ENCODE assay signal across 11 cellular contexts in genomic region chr16:83992624-83993023, GRCh38. TPM values are rescaled to one million over a fixed set of nuclear protein-coding genes. Genes with fewer than 3 reads are reported as not detected.
A peak's percentile ranks its signal among the peaks of the same experiment; 100 is the strongest.
DNase-seq lines count a peak whose midpoint lies in the region; ATAC-seq, FAIRE-seq and TF ChIP-seq lines count a peak whose summit lies in the region.
"Had no signal": no experiment of that assay in that cellular context is flagged by ENCODE, and none has a peak within 500 bp of the region (broad histone marks: within the 10 kb centered on the region; RNA-seq: fewer than 3 reads in every experiment).

No MANE protein-coding gene starts in this region.

- H3K9me2 ChIP-seq in neural cell (ENCODE audit: insufficient read depth, low read length): no peaks in the 10 kb centered on the region

- no peak for TF ChIP-seq EP300 in neural cell (conservative IDR thresholded peaks at IDR 0.05; ENCODE audit: poor library complexity, severe bottlenecking)

- DNase-seq in OCI-M1 (lab: John Stamatoyannopoulos, UW): peak; percentile 35
- DNase-seq in fibroblast of peridontal ligament (ENCODE audit: extremely low read depth): peak; percentile 57
- no peak for DNase-seq in activated T-cell treated with anti-CD3 and anti-CD28 coated beads, Interleukin-2, amount 50 U/mL, for 48 hours
- DNase-seq in HTR-8/SVneo (ENCODE audit: insufficient read length, low spot score): no peak
- DNase-seq in small intestine: no peak
- DNase-seq: DMS153 had no signal

- no peak for TF ChIP-seq CTCF in neural cell (IDR thresholded peaks at IDR 0.05; ENCODE audit: poor library complexity, severe bottlenecking)

- peaks cover 44 to 51% (median 48%) of the 10 kb centered on the region in 10 experiments for H3K4me1 ChIP-seq in BLaER1 treated with 17β-estradiol and CSF1 and Interleukin-3, amounts not matched to agents 10 nM and 100 nM
- no peaks in the 10 kb centered on the region for H3K4me1 ChIP-seq in small intestine (ENCODE audit: control insufficient read depth in 2 of 2, insufficient read depth in 1 of 2, low read depth in 1 of 2, low read length in 1 of 2)

- TF ChIP-seq RAD21 in neural cell (conservative IDR thresholded peaks at IDR 0.05): no peak

- no peak overlapping the region for H3K4me3 ChIP-seq in BLaER1 treated with 17β-estradiol and CSF1 and Interleukin-3, amounts not matched to agents 10 nM and 100 nM
- H3K4me3 ChIP-seq in neural cell (ENCODE audit: low read length) (no peak overlapping the region), small intestine (ENCODE audit: low read depth in 1 of 2, low read length in 2 of 2) (no peak overlapping the region)
- H3K4me3 ChIP-seq: gastroesophageal sphincter had no signal

- 82 to 85% (median 83%) methylated on average over 6 of the region's 6 CpGs for WGBS in small intestine, 3 donors

- H3K9ac ChIP-seq in BLaER1 treated with 17β-estradiol and CSF1 and Interleukin-3, amounts not matched to agents 10 nM and 100 nM: no peak overlapping the region
- H3K9ac ChIP-seq in neural cell (ENCODE audit: low read length): no peak overlapping the region

- peak overlapping the region in 7 of 11 experiments; percentile 56 to 80 (median 74); a peak in 12 of 22 replicates for H3K27ac ChIP-seq in BLaER1 treated with 17β-estradiol and CSF1 and Interleukin-3, amounts not matched to agents 10 nM and 100 nM
- H3K27ac ChIP-seq in neural cell (ENCODE audit: low read length): peak overlapping the region; percentile 39
- H3K27ac ChIP-seq in small intestine (ENCODE audit: low read depth in 1 of 2, low read length in 1 of 2): no peak overlapping the region
- H3K27ac ChIP-seq: gastroesophageal sphincter had no signal

- H2AFZ ChIP-seq in neural cell (ENCODE audit: low read depth, low read length): no peak overlapping the region

- peaks cover 0 to 4% (median 0%) of the 10 kb centered on the region in 11 experiments; a peak in 2 of 22 replicates for H3K27me3 ChIP-seq in BLaER1 treated with 17β-estradiol and CSF1 and Interleukin-3, amounts not matched to agents 10 nM and 100 nM
- H3K27me3 ChIP-seq in neural cell (ENCODE audit: insufficient read depth, low read depth, low read length) (no peaks in the 10 kb centered on the region), small intestine (ENCODE audit: control insufficient read depth in 2 of 2, insufficient read depth in 2 of 2, low read length in 2 of 2) (peaks cover 0 to 3% of the 10 kb centered on the region in 2 donors)

- H3K79me2 ChIP-seq in neural cell (replicated peaks; ENCODE audit: insufficient read depth, low read length): no peaks in the 10 kb centered on the region

- ATAC-seq in GM21528 (IDR thresholded peaks at IDR 0.05; ENCODE audit: low FRiP score, unreplicated experiment): no peak
- ATAC-seq: activated naive CD4-positive, alpha-beta T cell treated with anti-CD3 and anti-CD28 coated beads, Interleukin-2, amount 50 U/mL, for 72 hours; gastroesophageal sphincter had no signal

- H3K4me2 ChIP-seq in BLaER1 treated with 17β-estradiol and CSF1 and Interleukin-3, amounts not matched to agents 10 nM and 100 nM: peak overlapping the region; percentile 82 to 95 (median 87); a peak in 21 of 22 replicates
- no peak overlapping the region for H3K4me2 ChIP-seq in neural cell (ENCODE audit: low read length)

- H3K36me3 ChIP-seq in BLaER1 treated with 17β-estradiol and CSF1 and Interleukin-3, amounts not matched to agents 10 nM and 100 nM: no peaks in the 10 kb centered on the region
- H3K36me3 ChIP-seq in neural cell (ENCODE audit: insufficient read depth, low read length): no peaks in the 10 kb centered on the region
- no peaks in the 10 kb centered on the region for H3K36me3 ChIP-seq in small intestine (ENCODE audit: control insufficient read depth in 2 of 2, insufficient read depth in 2 of 2, low read length in 2 of 2)
- H3K36me3 ChIP-seq: gastroesophageal sphincter had no signal

- H4K20me1 ChIP-seq in BLaER1 treated with 17β-estradiol and CSF1 and Interleukin-3, amounts not matched to agents 10 nM and 100 nM: no peaks in the 10 kb centered on the region
- H4K20me1 ChIP-seq in neural cell (ENCODE audit: insufficient read depth): no peaks in the 10 kb centered on the region

- FAIRE-seq in HTR-8/SVneo (lab: Jason Lieb, UNC) (no peak), small intestine (lab: Jason Lieb, UNC) (no peak)

- H3K9me3 ChIP-seq in BLaER1 treated with 17β-estradiol and CSF1 and Interleukin-3, amounts not matched to agents 10 nM and 100 nM (replicated peaks in 1 of 11): peaks cover 0 to 13% (median 0%) of the 10 kb centered on the region in 11 experiments; a peak in 5 of 22 replicates
- H3K9me3 ChIP-seq in neural cell (ENCODE audit: low read length): no peaks in the 10 kb centered on the region
- no peaks in the 10 kb centered on the region for H3K9me3 ChIP-seq in small intestine (ENCODE audit: control insufficient read depth, low read depth)
- H3K9me3 ChIP-seq: gastroesophageal sphincter had no signal

- no peaks in the 10 kb centered on the region for H3F3A ChIP-seq in neural cell (ENCODE audit: insufficient read depth, low read length, poor library complexity, severe bottlenecking)

TF ChIP-seq in neural cell, 6 proteins besides CTCF, POLR2A, EP300 and RAD21:
- TF ChIP-seq TAF1 (IDR thresholded peaks at IDR 0.05; ENCODE audit: low read depth): no peak
- TF ChIP-seq POLR2AphosphoS5 (IDR thresholded peaks at IDR 0.05): no peak
- TF ChIP-seq SMC3 (conservative IDR thresholded peaks at IDR 0.05; ENCODE audit: poor library complexity): no peak
- TF ChIP-seq EZH2 (IDR thresholded peaks at IDR 0.05; ENCODE audit: borderline replicate concordance, insufficient read depth, low read length, poor library complexity, severe bottlenecking): no peak
- no peak for TF ChIP-seq MXI1 (conservative IDR thresholded peaks at IDR 0.05; ENCODE audit: poor library complexity, severe bottlenecking)
- TF ChIP-seq, protein P1, sequence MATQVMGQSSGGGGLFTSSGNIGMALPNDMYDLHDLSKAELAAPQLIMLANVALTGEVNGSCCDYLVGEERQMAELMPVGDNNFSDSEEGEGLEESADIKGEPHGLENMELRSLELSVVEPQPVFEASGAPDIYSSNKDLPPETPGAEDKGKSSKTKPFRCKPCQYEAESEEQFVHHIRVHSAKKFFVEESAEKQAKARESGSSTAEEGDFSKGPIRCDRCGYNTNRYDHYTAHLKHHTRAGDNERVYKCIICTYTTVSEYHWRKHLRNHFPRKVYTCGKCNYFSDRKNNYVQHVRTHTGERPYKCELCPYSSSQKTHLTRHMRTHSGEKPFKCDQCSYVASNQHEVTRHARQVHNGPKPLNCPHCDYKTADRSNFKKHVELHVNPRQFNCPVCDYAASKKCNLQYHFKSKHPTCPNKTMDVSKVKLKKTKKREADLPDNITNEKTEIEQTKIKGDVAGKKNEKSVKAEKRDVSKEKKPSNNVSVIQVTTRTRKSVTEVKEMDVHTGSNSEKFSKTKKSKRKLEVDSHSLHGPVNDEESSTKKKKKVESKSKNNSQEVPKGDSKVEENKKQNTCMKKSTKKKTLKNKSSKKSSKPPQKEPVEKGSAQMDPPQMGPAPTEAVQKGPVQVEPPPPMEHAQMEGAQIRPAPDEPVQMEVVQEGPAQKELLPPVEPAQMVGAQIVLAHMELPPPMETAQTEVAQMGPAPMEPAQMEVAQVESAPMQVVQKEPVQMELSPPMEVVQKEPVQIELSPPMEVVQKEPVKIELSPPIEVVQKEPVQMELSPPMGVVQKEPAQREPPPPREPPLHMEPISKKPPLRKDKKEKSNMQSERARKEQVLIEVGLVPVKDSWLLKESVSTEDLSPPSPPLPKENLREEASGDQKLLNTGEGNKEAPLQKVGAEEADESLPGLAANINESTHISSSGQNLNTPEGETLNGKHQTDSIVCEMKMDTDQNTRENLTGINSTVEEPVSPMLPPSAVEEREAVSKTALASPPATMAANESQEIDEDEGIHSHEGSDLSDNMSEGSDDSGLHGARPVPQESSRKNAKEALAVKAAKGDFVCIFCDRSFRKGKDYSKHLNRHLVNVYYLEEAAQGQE (IDR thresholded peaks at IDR 0.05; ENCODE audit: borderline replicate concordance): no peak

RNA-seq across cellular contexts. Expression of gene NECAB2, which starts 24.6 kb away (rescaled TPM):
- polyA plus RNA-seq in neural cell (9.6 and 12.5 TPM in 2 replicates), small intestine (1 to 10 TPM in 1 of 3 donors, not detected in 2; 5.9 TPM)
- 4.4 and 5.1 TPM in 2 replicates for polyA minus RNA-seq in neural cell

RNA-seq across cellular contexts. Expression of gene OSGIN1, which starts 39.6 kb away (rescaled TPM):
- polyA plus RNA-seq in neural cell (2.1 TPM in 1 of 2 replicates, not detected in the other), small intestine (100 to 1,000 TPM in 1 of 3 donors, 10 to 100 TPM in 2; 17.7 to 101 (median 64.6) TPM)
- polyA minus RNA-seq in neural cell: 0.73 and 2.1 TPM in 2 replicates

RNA-seq across cellular contexts. Expression of gene SLC38A8, which starts 50.0 kb away (rescaled TPM):
- polyA plus RNA-seq in neural cell (not detected in 2 replicates), small intestine (under 1 TPM in 1 of 3 donors, not detected in 2; 0.33 TPM)
- polyA minus RNA-seq in neural cell: not detected in 2 replicates

Comparison
In these comparisons a context has a peak if more than half of its experiments do, and no peak if none do; other contexts are left out.
1. H3K27ac ChIP-seq: peak in BLaER1 treated with 17β-estradiol and CSF1 and Interleukin-3, amounts not matched to agents 10 nM and 100 nM (7 of 11) and neural cell (single experiment); none in small intestine (0 of 2).
2. DNase-seq: peak in OCI-M1 (single experiment) and fibroblast of peridontal ligament (single experiment); none in activated T-cell treated with anti-CD3 and anti-CD28 coated beads, Interleukin-2, amount 50 U/mL, for 48 hours (0 of 2), HTR-8/SVneo (single experiment) and small intestine (single experiment).